20 cellular contexts compared by ENCODE assay signal in the genomic region with DNA sequence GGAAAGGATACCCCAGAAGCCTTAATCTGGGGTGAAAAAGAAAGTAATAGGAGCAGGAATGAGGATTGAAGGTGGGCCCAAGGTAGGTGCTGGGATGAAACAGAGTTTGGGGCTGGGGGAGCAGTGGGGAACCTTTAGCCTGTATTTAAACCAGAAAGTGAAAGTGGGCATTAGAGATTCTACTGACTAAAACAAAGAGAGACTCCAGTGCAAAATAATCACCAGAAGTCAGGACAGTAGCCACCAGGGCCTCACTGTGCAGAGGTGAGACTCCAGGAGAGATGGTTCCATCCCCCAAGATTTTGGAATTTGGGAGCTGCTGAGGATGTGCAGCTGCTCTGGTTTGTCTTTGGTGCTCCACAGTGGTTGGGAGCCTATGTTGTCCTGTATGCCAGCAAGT. TPM values are rescaled to one million over a fixed set of nuclear protein-coding genes. Genes with fewer than 3 reads are reported as not detected.
DNase-seq lines count a peak whose midpoint lies in the region; ATAC-seq, FAIRE-seq and TF ChIP-seq lines count a peak whose summit lies in the region.
"Had no signal": no experiment of that assay in that cellular context is flagged by ENCODE, and none has a peak within 500 bp of the region (broad histone marks: within the 10 kb centered on the region; RNA-seq: fewer than 3 reads in every experiment).

No MANE protein-coding gene starts in this region.

- H3K79me2 ChIP-seq in GM12878 (ENCODE audit: control insufficient read depth, insufficient read depth, low read length) (no peaks in the 10 kb centered on the region), mesendoderm (ENCODE audit: control insufficient read depth, insufficient read depth, low read length) (no peaks in the 10 kb centered on the region)

- H3K27me3 ChIP-seq in GM12878 (replicated peaks in 1 of 2; ENCODE audit: control insufficient read depth in 2 of 2, insufficient read depth in 2 of 2, low read length in 1 of 2) (no peaks in the 10 kb centered on the region), mesendoderm (ENCODE audit: insufficient read depth, low read length, poor library complexity) (no peaks in the 10 kb centered on the region)
- no peaks in the 10 kb centered on the region for H3K27me3 ChIP-seq in naive thymus-derived CD4-positive, alpha-beta T cell (ENCODE audit: control insufficient read depth in 2 of 2, insufficient read depth in 2 of 2, low read length in 2 of 2)
- H3K27me3 ChIP-seq: BLaER1 had no signal

- no peak overlapping the region for H4K8ac ChIP-seq in mesendoderm (ENCODE audit: low read depth, low read length)

- RAD21 ChIA-PET in GM12878 (lab: Charles Lee; ENCODE audit: unreplicated experiment) = interaction anchor here (0.5 to 2.0 kb wide), 5 partner anchors 10 to 253 kb away, joined by 3 to 5 read pairs (median 5); a partner anchor contains a TSS

- peak overlapping the region; percentile 92 for H3K18ac ChIP-seq in mesendoderm (ENCODE audit: low read length)

- ATAC-seq in GM12878 (peak; percentile 68), GM18867 (IDR thresholded peaks at IDR 0.05; ENCODE audit: unreplicated experiment) (no peak)
- no peak for ATAC-seq in naive thymus-derived CD4-positive, alpha-beta T cell
- ATAC-seq: HepG2 had no signal

- H3K56ac ChIP-seq in mesendoderm (ENCODE audit: low read length) = peak overlapping the region; percentile 54

- no peak overlapping the region for H4K5ac ChIP-seq in mesendoderm (ENCODE audit: low read length)

- peaks cover 6% of the 10 kb centered on the region; the same call in 1 of the 2 replicates for H3K4me1 ChIP-seq in GM12878 (ENCODE audit: control insufficient read depth, insufficient read depth, low read length)
- H3K4me1 ChIP-seq in mesendoderm (ENCODE audit: control insufficient read depth, low read depth, low read length) = peaks cover 17% of the 10 kb centered on the region
- H3K4me1 ChIP-seq in naive thymus-derived CD4-positive, alpha-beta T cell (ENCODE audit: control insufficient read depth in 2 of 2, insufficient read depth in 2 of 2, low read length in 2 of 2) = no peaks in the 10 kb centered on the region
- H3K4me1 ChIP-seq: BLaER1 had no signal

- no peak for TF ChIP-seq POLR2A in GM12878 (IDR thresholded peaks at IDR 0.05; ENCODE audit: low read depth, low read length)

- BruUV-seq in GM12878 (replicated peaks; lab: Mats Ljungman, UMichigan) = no TSS peak

- H2AK5ac ChIP-seq in mesendoderm (ENCODE audit: low read length) = peak overlapping the region; percentile 74

- H3K4me2 ChIP-seq in GM12878 (ENCODE audit: control insufficient read depth, insufficient read depth) (no peak overlapping the region; the same call in 1 of the 2 replicates), mesendoderm (ENCODE audit: low read length) (no peak overlapping the region)
- H3K4me2 ChIP-seq: BLaER1, KMS-11, PC-9 had no signal

- peak overlapping the region; percentile 76 for H2BK120ac ChIP-seq in mesendoderm (ENCODE audit: low read depth, low read length)

- no peak for FAIRE-seq in GM12878 (lab: Jason Lieb, UNC)
- FAIRE-seq: HepG2 had no signal

- peak overlapping the region; percentile 82 for H3K4ac ChIP-seq in mesendoderm (ENCODE audit: low read depth, low read length)

- CTCF ChIA-PET in GM10248 (lab: Yijun Ruan, JAX) = interaction anchor here (1.0 to 4.3 kb wide), 8 partner anchors 8 to 243 kb away, joined by 3 to 22 read pairs (median 7); no protein-coding TSS in a partner anchor
- CTCF ChIA-PET in GM12878 (lab: Yijun Ruan, JAX) = interaction anchor here (1.1 to 2.0 kb wide), 5 partner anchors 11 to 103 kb away, joined by 3 to 14 read pairs (median 6); no protein-coding TSS in a partner anchor
- CTCF ChIA-PET in naive thymus-derived CD4-positive, alpha-beta T cell (lab: Charles Lee) = no interaction called here

- no peak for TF ChIP-seq EP300 in GM12878 (IDR thresholded peaks at IDR 0.05; ENCODE audit: borderline replicate concordance in 1 of 2, control insufficient read depth in 1 of 2, low read depth in 2 of 2, low read length in 2 of 2)

- no peak overlapping the region for H3K4me3 ChIP-seq in GM12878
- no peak overlapping the region for H3K4me3 ChIP-seq in mesendoderm (ENCODE audit: low read length)
- no peak overlapping the region for H3K4me3 ChIP-seq in naive thymus-derived CD4-positive, alpha-beta T cell (ENCODE audit: low read length)
- H3K4me3 ChIP-seq: BLaER1, PC-9 had no signal

- POLR2A ChIA-PET in GM10248 (lab: Yijun Ruan, JAX) (no interaction called here), GM12878 (lab: Charles Lee) (interaction anchor here (1.5 kb wide), 1 partner anchor 9 kb away, joined by 4 read pairs; no protein-coding TSS in a partner anchor)
- POLR2A ChIA-PET in naive thymus-derived CD4-positive, alpha-beta T cell (lab: Charles Lee) = interaction anchor here (1.1 kb wide), 1 partner anchor 13 kb away, joined by 3 read pairs; a partner anchor contains a TSS

- H3K36me3 ChIP-seq in GM12878 (ENCODE audit: control insufficient read depth in 2 of 2, insufficient read depth in 2 of 2, low read length in 1 of 2) = no peaks in the 10 kb centered on the region
- peaks cover under 1% of the 10 kb centered on the region for H3K36me3 ChIP-seq in mesendoderm (ENCODE audit: control insufficient read depth, insufficient read depth, low read length)
- no peaks in the 10 kb centered on the region for H3K36me3 ChIP-seq in naive thymus-derived CD4-positive, alpha-beta T cell (ENCODE audit: control insufficient read depth in 2 of 3, insufficient read depth in 3 of 3, low read length in 3 of 3)

- H3K27ac Mint-ChIP-seq in naive thymus-derived CD4-positive, alpha-beta T cell = no peak overlapping the region
- H3K27ac Mint-ChIP-seq: CD8-positive, alpha-beta memory T cell had no signal

- no peak overlapping the region for H2AFZ ChIP-seq in GM12878 (ENCODE audit: control insufficient read depth, low read depth, low read length)
- H2AFZ ChIP-seq: PC-9 had no signal

- no peaks in the 10 kb centered on the region for H3K36me3 Mint-ChIP-seq in naive thymus-derived CD4-positive, alpha-beta T cell

- no peaks in the 10 kb centered on the region for H4K20me1 ChIP-seq in GM12878 (ENCODE audit: control insufficient read depth, insufficient read depth)
- H4K20me1 ChIP-seq: BLaER1 had no signal

- H3K4me3 Mint-ChIP-seq in naive thymus-derived CD4-positive, alpha-beta T cell = no peak overlapping the region
- H3K4me3 Mint-ChIP-seq: CD8-positive, alpha-beta memory T cell had no signal

- no peak overlapping the region for H3K27ac ChIP-seq in GM12878 (ENCODE audit: control insufficient read depth, insufficient read depth)
- H3K27ac ChIP-seq in mesendoderm (ENCODE audit: low read depth, low read length) = peak overlapping the region; percentile 49
- no peak overlapping the region for H3K27ac ChIP-seq in naive thymus-derived CD4-positive, alpha-beta T cell (ENCODE audit: low read depth, low read length)
- H3K27ac ChIP-seq: BLaER1, KMS-11 had no signal

- in situ Hi-C loops in GM12878 (cut with MboI) = no loop called here

- intact Hi-C loops in GM12878 (cut with micrococcal nuclease; ENCODE audit: unreplicated experiment) = no loop called here
- intact Hi-C loops in naive thymus-derived CD4-positive, alpha-beta T cell (cut with micrococcal nuclease) = no loop called here

- no peak overlapping the region for H2BK15ac ChIP-seq in mesendoderm (replicated peaks; ENCODE audit: low read depth)

- no peaks in the 10 kb centered on the region for H3K27me3 Mint-ChIP-seq in naive thymus-derived CD4-positive, alpha-beta T cell
- H3K27me3 Mint-ChIP-seq: CD8-positive, alpha-beta memory T cell had no signal

- H3K9me3 Mint-ChIP-seq in naive thymus-derived CD4-positive, alpha-beta T cell = no peaks in the 10 kb centered on the region
- H3K9me3 Mint-ChIP-seq: CD8-positive, alpha-beta memory T cell had no signal

- peak overlapping the region; percentile 64 for H2BK5ac ChIP-seq in mesendoderm (ENCODE audit: low read length)

- H3K4me1 Mint-ChIP-seq in naive thymus-derived CD4-positive, alpha-beta T cell = peaks cover 0 to 18% (median 0%) of the 10 kb centered on the region in 7 donors
- H3K4me1 Mint-ChIP-seq: CD8-positive, alpha-beta memory T cell had no signal

- H3K9ac ChIP-seq in GM12878 (ENCODE audit: control insufficient read depth, insufficient read depth, low read length) (no peak overlapping the region), mesendoderm (ENCODE audit: low read length) (no peak overlapping the region)
- H3K9ac ChIP-seq: BLaER1, KMS-11 had no signal

- DNase-seq in GM10248 (ENCODE audit: extremely low spot score) (peak; percentile 24), GM20000 (ENCODE audit: low spot score) (peak; percentile 11), GM12878 (ENCODE audit: low read depth, low spot score) (no peak), mesendoderm (no peak), ecto neural progenitor cell (ENCODE audit: low spot score) (no peak), AG08395 (ENCODE audit: low spot score) (no peak)
- DNase-seq in naive thymus-derived CD4-positive, alpha-beta T cell = no peak
- DNase-seq: CD8-positive, alpha-beta memory T cell; NCI-H1092; NCI-H1694; NCI-H2107; NCI-H446 treated with DMSO at 0.1 percent for 48 hours; NCI-H748 treated with DMSO at 0.1 percent for 48 hours; PC-9 had no signal

- H3K79me1 ChIP-seq in mesendoderm (ENCODE audit: low read length) = no peaks in the 10 kb centered on the region

- no peak for TF ChIP-seq RAD21 in GM12878 (IDR thresholded peaks at IDR 0.05; ENCODE audit: insufficient read depth, low read depth, low read length)

- no peak overlapping the region for H3K23ac ChIP-seq in mesendoderm (ENCODE audit: low read length)

- TF ChIP-seq CTCF in GM10248 (IDR thresholded peaks at IDR 0.05; ENCODE audit: control extremely low read depth, extremely low read depth, low read depth, missing control alignments) (no peak), GM20000 (IDR thresholded peaks at IDR 0.05; ENCODE audit: extremely low read depth, missing control alignments) (no peak), GM12878 (IDR thresholded peaks at IDR 0.05 in 2 of 3, conservative IDR thresholded peaks at IDR 0.05 in 1 of 3; ENCODE audit: control insufficient read depth in 2 of 3, extremely low read depth in 1 of 3, insufficient read depth in 1 of 3, low read depth in 3 of 3, low read length in 3 of 3) (no peak)

- SMC1A ChIA-PET in GM12878 (lab: Charles Lee; ENCODE audit: uncharacterized antibody, unreplicated experiment) = interaction anchor here (1.6 kb wide), 1 partner anchor 49 kb away, joined by 7 read pairs; no protein-coding TSS in a partner anchor

- H3K9me3 ChIP-seq in GM12878 (replicated peaks; ENCODE audit: control insufficient read depth, insufficient read depth, low read length) = no peaks in the 10 kb centered on the region
- no peaks in the 10 kb centered on the region for H3K9me3 ChIP-seq in naive thymus-derived CD4-positive, alpha-beta T cell (ENCODE audit: control insufficient read depth in 2 of 3, low read length in 3 of 3)
- H3K9me3 ChIP-seq: BLaER1 had no signal

RNA-seq across cellular contexts. Expression of a gene that starts 13.1 kb away (rescaled TPM):
- total RNA-seq in GM12878 (2013; cell fraction: nucleolus; rRNA removed) = 2.6 and 3.2 TPM in 2 replicates
- 8.6 and 8.8 TPM in 2 replicates for total RNA-seq in GM12878 (2014; rRNA removed)
- 8.2 and 8.3 TPM in 2 replicates for total RNA-seq in GM12878 (2014; rRNA removed; fragmentation: Illumina TruSeq; extraction: Trizol)
- 9.3 and 9.9 TPM in 2 replicates for total RNA-seq in GM12878 (2021)
- polyA plus RNA-seq in GM12878 (2011; ENCODE audit: low read depth) = 3.2 TPM
- polyA plus RNA-seq in GM12878 (2011; rRNA removed) = 1.4 and 1.9 TPM in 2 replicates
- polyA plus RNA-seq in GM12878 (2011; cell fraction: cytosol; rRNA removed) = 3.7 and 4.3 TPM in 2 replicates
- polyA plus RNA-seq in GM12878 (2011; cell fraction: nucleus; rRNA removed) = 1.2 and 2.5 TPM in 2 replicates
- polyA plus RNA-seq in GM12878 (2012) = 4.8 and 5.2 TPM in 2 replicates
- 9.3 and 13.3 TPM in 2 replicates for polyA plus RNA-seq in GM12878 (2014; fragmentation: Illumina TruSeq; extraction: Trizol)
- 1 to 10 TPM in 1 of 2 experiments, under 1 TPM in 1; 0.92 to 1.5 TPM for polyA plus RNA-seq in GM12878 (2014; fragmentation: Nextera tagmentation; extraction: Ambion mirVana)
- 8.9 and 9.0 TPM in 2 replicates for polyA plus RNA-seq in GM12878 (2014; rRNA removed)
- 1 to 10 TPM; 4.9 to 5.4 TPM for polyA plus RNA-seq in GM12878 (2016; fragmentation: Nextera tagmentation; extraction: Ambion mirVana)
- polyA minus RNA-seq in GM12878 (2011; rRNA and poly(A)+ RNA removed) = 2.1 and 3.2 TPM in 2 replicates
- 0.53 and 0.94 TPM in 2 replicates for polyA minus RNA-seq in GM12878 (2011; cell fraction: cytosol; rRNA and poly(A)+ RNA removed)
- polyA minus RNA-seq in GM12878 (2011; cell fraction: nucleus; rRNA and poly(A)+ RNA removed) = 0.85 and 0.86 TPM in 2 replicates
- polyA plus RNA-seq in mesendoderm (2013, experiment 1 of 2) = 24.8 TPM
- 25.9 TPM for polyA plus RNA-seq in mesendoderm (2013, experiment 2 of 2)
- total RNA-seq in naive thymus-derived CD4-positive, alpha-beta T cell = 1 to 10 TPM; 1.1 to 3.7 (median 1.4) TPM
- 1 to 10 TPM; 3.4 TPM for polyA plus RNA-seq in naive thymus-derived CD4-positive, alpha-beta T cell

RNA-seq across cellular contexts. Expression of a gene that starts 44.5 kb away (rescaled TPM):
- total RNA-seq in GM12878 (2013; cell fraction: nucleolus; rRNA removed) = not detected in 2 replicates
- total RNA-seq in GM12878 (2014; rRNA removed) = not detected in 2 replicates
- not detected in 2 replicates for total RNA-seq in GM12878 (2014; rRNA removed; fragmentation: Illumina TruSeq; extraction: Trizol)
- not detected in 2 replicates for total RNA-seq in GM12878 (2021)
- polyA plus RNA-seq in GM12878 (2011; ENCODE audit: low read depth) = not detected
- polyA plus RNA-seq in GM12878 (2011; rRNA removed) = 0.04 TPM in 1 of 2 replicates, not detected in the other
- polyA plus RNA-seq in GM12878 (2011; cell fraction: cytosol; rRNA removed) = not detected in 2 replicates
- polyA plus RNA-seq in GM12878 (2011; cell fraction: nucleus; rRNA removed) = not detected in 2 replicates
- polyA plus RNA-seq in GM12878 (2012) = not detected in 2 replicates
- not detected in 2 replicates for polyA plus RNA-seq in GM12878 (2014; fragmentation: Illumina TruSeq; extraction: Trizol)
- polyA plus RNA-seq in GM12878 (2014; fragmentation: Nextera tagmentation; extraction: Ambion mirVana) = under 1 TPM in 1 of 2 experiments, not detected in 1; 0.02 TPM
- polyA plus RNA-seq in GM12878 (2014; rRNA removed) = 0.04 TPM in 1 of 2 replicates, not detected in the other
- polyA plus RNA-seq in GM12878 (2016; fragmentation: Nextera tagmentation; extraction: Ambion mirVana) = not detected
- not detected in 2 replicates for polyA minus RNA-seq in GM12878 (2011; rRNA and poly(A)+ RNA removed)
- not detected in 2 replicates for polyA minus RNA-seq in GM12878 (2011; cell fraction: cytosol; rRNA and poly(A)+ RNA removed)
- polyA minus RNA-seq in GM12878 (2011; cell fraction: nucleus; rRNA and poly(A)+ RNA removed) = not detected in 2 replicates
- polyA plus RNA-seq in mesendoderm (2013, experiment 1 of 2) = 0.11 TPM
- polyA plus RNA-seq in mesendoderm (2013, experiment 2 of 2) = 0.11 TPM
- total RNA-seq in naive thymus-derived CD4-positive, alpha-beta T cell = not detected
- not detected for polyA plus RNA-seq in naive thymus-derived CD4-positive, alpha-beta T cell
- total RNA-seq: HepG2, MCF 10A, PC-9 had no signal
- polyA plus RNA-seq: AG04450; CD8-positive, alpha-beta memory T cell had no signal

Comparison
In these comparisons a context has a peak if more than half of its experiments do, and no peak if none do; other contexts are left out.
1. DNase-seq: peak in GM10248 (single experiment) and GM20000 (single experiment); none in GM12878 (single experiment), mesendoderm (single experiment), ecto neural progenitor cell (single experiment), AG08395 (single experiment) and naive thymus-derived CD4-positive, alpha-beta T cell (0 of 9).